In the genomic region with DNA sequence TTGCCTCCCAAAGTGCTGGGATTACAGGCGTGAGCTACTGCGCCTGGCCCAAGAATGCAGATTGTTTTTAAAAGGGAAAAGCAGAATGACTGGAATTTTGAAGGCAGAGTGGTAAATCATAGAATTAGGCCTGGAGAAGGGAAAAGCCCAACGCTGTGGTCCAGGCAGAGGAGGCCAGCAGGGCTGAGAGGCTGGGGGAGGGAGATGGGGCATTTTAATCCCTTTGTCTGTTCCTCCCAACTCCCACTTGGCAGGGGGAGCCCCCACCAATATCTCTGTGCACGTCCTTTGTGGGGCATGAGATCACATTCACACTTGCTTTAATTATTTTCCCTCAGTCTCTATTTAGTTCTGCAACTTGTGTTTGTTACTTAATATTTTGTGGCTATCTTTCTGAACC, we compare ENCODE assay signal across 19 cellular contexts. TPM values are rescaled to one million over a fixed set of nuclear protein-coding genes. Genes with fewer than 3 reads are reported as not detected.
DNase-seq lines count a peak whose midpoint lies in the region; TF ChIP-seq lines count a peak whose summit lies in the region.
"Had no signal": no experiment of that assay in that cellular context is flagged by ENCODE, and none has a peak within 500 bp of the region (broad histone marks: within the 10 kb centered on the region; RNA-seq: fewer than 3 reads in every experiment).

No MANE protein-coding gene starts in this region.

- H3K9me3 ChIP-seq in vagina (no peaks in the 10 kb centered on the region), OCI-LY7 (ENCODE audit: low read length) (no peaks in the 10 kb centered on the region)

- H3K23ac ChIP-seq in mesendoderm (ENCODE audit: low read length): no peak overlapping the region

- no peak overlapping the region for H2BK5ac ChIP-seq in mesendoderm (ENCODE audit: low read length)

- H3K27me3 ChIP-seq in vagina (no peaks in the 10 kb centered on the region), mesendoderm (ENCODE audit: insufficient read depth, low read length, poor library complexity) (no peaks in the 10 kb centered on the region)

- H3K79me2 ChIP-seq in OCI-LY7 (ENCODE audit: insufficient read depth, low read depth, low read length): no peaks in the 10 kb centered on the region
- H3K79me2 ChIP-seq in mesendoderm (ENCODE audit: control insufficient read depth, insufficient read depth, low read length): no peaks in the 10 kb centered on the region

- BruUV-seq in OCI-LY7 (replicated peaks; lab: Mats Ljungman, UMichigan): no TSS peak

- no peak overlapping the region for H4K5ac ChIP-seq in mesendoderm (ENCODE audit: low read length)

- H3K36me3 ChIP-seq in vagina: no peaks in the 10 kb centered on the region
- H3K36me3 ChIP-seq in OCI-LY7 (ENCODE audit: insufficient read depth, low read length): no peaks in the 10 kb centered on the region
- H3K36me3 ChIP-seq in mesendoderm (ENCODE audit: control insufficient read depth, insufficient read depth, low read length): no peaks in the 10 kb centered on the region

- CTCF ChIA-PET in OCI-LY7 (lab: Charles Lee; ENCODE audit: unreplicated experiment): no interaction called here

- H3K4me1 ChIP-seq in vagina (peaks cover 6% of the 10 kb centered on the region), OCI-LY7 (ENCODE audit: insufficient read depth, low read length, poor library complexity, severe bottlenecking) (no peaks in the 10 kb centered on the region), mesendoderm (ENCODE audit: control insufficient read depth, low read depth, low read length) (no peaks in the 10 kb centered on the region)

- TF ChIP-seq POLR2A in vagina (IDR thresholded peaks at IDR 0.05): no peak

- H3K4me3 ChIP-seq in vagina: no peak overlapping the region
- H3K4me3 ChIP-seq in OCI-LY7 (ENCODE audit: low read depth, low read length, poor library complexity, severe bottlenecking): no peak overlapping the region
- no peak overlapping the region for H3K4me3 ChIP-seq in mesendoderm (ENCODE audit: low read length)

- H2AK5ac ChIP-seq in mesendoderm (ENCODE audit: low read length): no peak overlapping the region

- H3K27ac ChIP-seq in vagina (no peak overlapping the region), OCI-LY7 (ENCODE audit: low read depth, low read length, poor library complexity, severe bottlenecking) (no peak overlapping the region), mesendoderm (ENCODE audit: low read depth, low read length) (no peak overlapping the region)

- POLR2A ChIA-PET in OCI-LY7 (lab: Charles Lee): no interaction called here

- no peak overlapping the region for H3K9ac ChIP-seq in mesendoderm (ENCODE audit: low read length)

- no peaks in the 10 kb centered on the region for H3K9me2 ChIP-seq in OCI-LY7 (ENCODE audit: insufficient read depth, low read length)

- H2AFZ ChIP-seq in OCI-LY7 (ENCODE audit: low read length): no peak overlapping the region

- no peaks in the 10 kb centered on the region for H4K20me1 ChIP-seq in OCI-LY7 (ENCODE audit: insufficient read depth, low read length)

- no peak overlapping the region for H3K56ac ChIP-seq in mesendoderm (ENCODE audit: low read length)

- H3K4ac ChIP-seq in mesendoderm (ENCODE audit: low read depth, low read length): no peak overlapping the region

- H3K79me1 ChIP-seq in mesendoderm (ENCODE audit: low read length): no peaks in the 10 kb centered on the region

- H2BK15ac ChIP-seq in mesendoderm (replicated peaks; ENCODE audit: low read depth): no peak overlapping the region

- no peak overlapping the region for H2BK120ac ChIP-seq in mesendoderm (ENCODE audit: low read depth, low read length)

- no peak overlapping the region for H3K18ac ChIP-seq in mesendoderm (ENCODE audit: low read length)

- H3K4me2 ChIP-seq in OCI-LY7 (ENCODE audit: low read length) (no peak overlapping the region), mesendoderm (ENCODE audit: low read length) (no peak overlapping the region)

- no peak overlapping the region for H4K8ac ChIP-seq in mesendoderm (ENCODE audit: low read depth, low read length)

- TF ChIP-seq CTCF in vagina (IDR thresholded peaks at IDR 0.05): no peak
- TF ChIP-seq CTCF in OCI-LY7 (conservative IDR thresholded peaks at IDR 0.05; ENCODE audit: low read length): no peak

- intact Hi-C loops in vagina (cut with DNase I) (loop anchor here (10.0 kb wide), 1 partner anchor 48 kb away; no protein-coding TSS in a partner anchor), OCI-LY7 (cut with micrococcal nuclease; ENCODE audit: unreplicated experiment) (no loop called here)

- WGBS in mesendoderm (ENCODE audit: extremely low coverage, insufficient coverage, low lambda C conversion rate): no CpG with 5 or more reads among the region's 4 CpGs

- DNase-seq in activated effector memory CD4-positive, alpha-beta T cell treated with anti-CD3 and anti-CD28 coated beads, Interleukin-2, amount 50 U/mL, for 16 hours: peak; percentile 13
- no peak for DNase-seq in activated effector memory CD4-positive, alpha-beta T cell treated with Interleukin-2 at 50 U/mL for 16 hours
- DNase-seq in activated CD8-positive, alpha-beta memory T cell treated with anti-CD3 and anti-CD28 coated beads, Interleukin-2, amount 50 U/mL, for 48 hours: peak; percentile 6
- DNase-seq in mesenteric fat pad (ENCODE audit: low spot score) (peak; percentile 53), vagina (ENCODE audit: extremely low spot score in 2 of 2) (peak; percentile 11 to 37), OCI-LY7 (ENCODE audit: low spot score) (no peak), DMS53 treated with DMSO at 0.1 percent for 48 hours (lab: John Stamatoyannopoulos, UW; ENCODE audit: unreplicated experiment) (no peak), mesendoderm (no peak)
- DNase-seq: 8988T, DND-41, KG1, NCI-H1105 treated with DMSO at 0.1 percent for 48 hours, NCI-H1694 treated with DMSO at 0.1 percent for 48 hours, NCI-H2107, NCI-H2227 treated with DMSO at 0.1 percent for 48 hours, NCI-H524, NCI-H82, PC-3, RPMI8226 had no signal

RNA-seq across cellular contexts. Expression of a gene that starts 54.4 kb away (rescaled TPM):
- 56.7 TPM for total RNA-seq in mesenteric fat pad
- total RNA-seq in vagina: 110 TPM
- total RNA-seq in OCI-LY7 (2014; rRNA removed; shearing (Covaris generic)): 63.7 and 74.3 TPM in 2 replicates
- total RNA-seq in OCI-LY7 (2022): 90.2 and 99.9 TPM in 2 replicates
- 109 TPM for polyA plus RNA-seq in mesendoderm (2013, experiment 1 of 2)
- 113 TPM for polyA plus RNA-seq in mesendoderm (2013, experiment 2 of 2)

Comparison
In these comparisons a context has a peak if more than half of its experiments do, and no peak if none do; other contexts are left out.
1. DNase-seq: peak in activated effector memory CD4-positive, alpha-beta T cell treated with anti-CD3 and anti-CD28 coated beads, Interleukin-2, amount 50 U/mL, for 16 hours (single experiment), activated CD8-positive, alpha-beta memory T cell treated with anti-CD3 and anti-CD28 coated beads, Interleukin-2, amount 50 U/mL, for 48 hours (single experiment), mesenteric fat pad (single experiment) and vagina (2 of 2); none in activated effector memory CD4-positive, alpha-beta T cell treated with Interleukin-2 at 50 U/mL for 16 hours (single experiment), OCI-LY7 (single experiment), DMS53 treated with DMSO at 0.1 percent for 48 hours (single experiment) and mesendoderm (single experiment).